In genomic region chr22:37051629-37052385, GRCh38 we compare ENCODE assay signal across 8 cellular contexts. TPM values are rescaled to one million over a fixed set of nuclear protein-coding genes. Genes with fewer than 3 reads are reported as not detected.
DNase-seq lines count a peak whose midpoint lies in the region; ATAC-seq and TF ChIP-seq lines count a peak whose summit lies in the region.

KCTD17 (plus strand) TSS chr22:37051742; CDS start chr22:37051761, 19 bp downstream.

- H3K4me3 ChIP-seq in GM12864 (ENCODE audit: low read depth, low read length) (peak within 1 kb of the TSS; percentile 72), esophagus muscularis mucosa (peak within 1 kb of the TSS; percentile 74 to 86 (median 80)), muscle layer of duodenum (ENCODE audit: low read depth in 1 of 2, low read length in 2 of 2) (peak within 1 kb of the TSS; percentile 48 to 88)

- H3K9me3 Mint-ChIP-seq in activated T-cell treated with anti-CD3 and anti-CD28 coated beads, Interleukin-2, amount 50 U/mL, for 24 hours = no peaks in the 10 kb centered on the region

- H3K36me3 ChIP-seq in esophagus muscularis mucosa (peaks cover 5 to 35% (median 22%) of the 10 kb centered on the region in 4 donors), muscle layer of duodenum (ENCODE audit: control insufficient read depth in 1 of 2, insufficient read depth in 2 of 2, low read length in 2 of 2) (peaks cover 9 to 17% of the 10 kb centered on the region in 2 donors)

- H3K27ac ChIP-seq in esophagus muscularis mucosa (replicated peaks in 1 of 4) = peak within 1 kb of the TSS in 2 of 4 donors; percentile 41 to 53
- no peak within 1 kb of the TSS for H3K27ac ChIP-seq in muscle layer of duodenum (ENCODE audit: low read length)

- WGBS in esophagus muscularis mucosa = 0% methylated on average over 5 of the region's 76 CpGs

- peaks cover 36% of the 10 kb centered on the region for H3K36me3 Mint-ChIP-seq in activated T-cell treated with anti-CD3 and anti-CD28 coated beads, Interleukin-2, amount 50 U/mL, for 24 hours (ENCODE audit: low read depth)

- ATAC-seq in HG02970 (IDR thresholded peaks at IDR 0.05; ENCODE audit: low FRiP score, unreplicated experiment) (peak; percentile 58), GM18858 (IDR thresholded peaks at IDR 0.05; ENCODE audit: unreplicated experiment) (no peak)

- H3K27me3 Mint-ChIP-seq in activated T-cell treated with anti-CD3 and anti-CD28 coated beads, Interleukin-2, amount 50 U/mL, for 24 hours = no peaks in the 10 kb centered on the region

- TF ChIP-seq EP300 in esophagus muscularis mucosa (IDR thresholded peaks at IDR 0.05) = no peak

- DNase-seq in GM12864 (ENCODE audit: low read depth) = no peak
- DNase-seq in OCI-M1 (lab: John Stamatoyannopoulos, UW) = peak; percentile 62
- peak; percentile 86 for DNase-seq in activated T-cell treated with anti-CD3 and anti-CD28 coated beads, Interleukin-2, amount 50 U/mL, for 24 hours
- DNase-seq in esophagus muscularis mucosa (ENCODE audit: extremely low spot score) = no peak
- peak; percentile 39 to 47 for DNase-seq in stimulated activated CD8-positive, alpha-beta memory T cell treated with anti-CD3 and anti-CD28 coated beads, Interleukin-7, amount 100 ng/mL, for 1 hour (ENCODE audit: low read depth in 2 of 2)

- intact Hi-C loops in esophagus muscularis mucosa (cut with DNase I) = no loop called here

- H3K4me1 Mint-ChIP-seq in activated T-cell treated with anti-CD3 and anti-CD28 coated beads, Interleukin-2, amount 50 U/mL, for 24 hours (ENCODE audit: low read depth) = peaks cover 19% of the 10 kb centered on the region

- TF ChIP-seq POLR2A in esophagus muscularis mucosa (IDR thresholded peaks at IDR 0.05; ENCODE audit: low read depth) = no peak

- H3K4me1 ChIP-seq in esophagus muscularis mucosa = peaks cover 25 to 34% (median 29%) of the 10 kb centered on the region in 4 donors
- H3K4me1 ChIP-seq in muscle layer of duodenum (ENCODE audit: control insufficient read depth in 1 of 2, insufficient read depth in 2 of 2, low read length in 2 of 2) = peaks cover 0 to 14% of the 10 kb centered on the region in 2 donors

- H3K9me3 ChIP-seq in esophagus muscularis mucosa = no peaks in the 10 kb centered on the region
- no peaks in the 10 kb centered on the region for H3K9me3 ChIP-seq in muscle layer of duodenum (ENCODE audit: control insufficient read depth in 1 of 2, low read length in 2 of 2)

- peak within 1 kb of the TSS; percentile 82 for H3K4me3 Mint-ChIP-seq in activated T-cell treated with anti-CD3 and anti-CD28 coated beads, Interleukin-2, amount 50 U/mL, for 24 hours

- no peaks in the 10 kb centered on the region for H3K27me3 ChIP-seq in esophagus muscularis mucosa
- H3K27me3 ChIP-seq in muscle layer of duodenum (ENCODE audit: low read depth, low read length) = no peaks in the 10 kb centered on the region

- peak within 1 kb of the TSS; percentile 76 for H3K27ac Mint-ChIP-seq in activated T-cell treated with anti-CD3 and anti-CD28 coated beads, Interleukin-2, amount 50 U/mL, for 24 hours

- TF ChIP-seq CTCF in GM12864 (IDR thresholded peaks at IDR 0.05; ENCODE audit: low read depth, low read length, missing control alignments) (no peak), esophagus muscularis mucosa (IDR thresholded peaks at IDR 0.05) (peak in 1 of 3 experiments; percentile 15)

RNA-seq across cellular contexts. Expression of gene KCTD17, which starts in this region (rescaled TPM):
- 10 to 100 TPM; 17.9 to 35.8 (median 28.7) TPM for total RNA-seq in esophagus muscularis mucosa

Comparison
In these comparisons a context has a peak if more than half of its experiments do, and no peak if none do; other contexts are left out.
1. DNase-seq: peak in OCI-M1 (single experiment), activated T-cell treated with anti-CD3 and anti-CD28 coated beads, Interleukin-2, amount 50 U/mL, for 24 hours (single experiment) and stimulated activated CD8-positive, alpha-beta memory T cell treated with anti-CD3 and anti-CD28 coated beads, Interleukin-7, amount 100 ng/mL, for 1 hour (2 of 2); none in GM12864 (single experiment) and esophagus muscularis mucosa (single experiment).
2. Peak in every context shown above with its lines, with median percentiles within 50 percentile points of each other: H3K4me3 ChIP-seq.